In genomic region chr1:59025898-59026426, GRCh38 we compare ENCODE assay signal across 8 cellular contexts.
DNase-seq lines count a peak whose midpoint lies in the region; ATAC-seq and FAIRE-seq lines count a peak whose summit lies in the region.

No MANE protein-coding gene starts in this region.

- H3K27me3 ChIP-seq in skeletal muscle tissue (ENCODE audit: control insufficient read depth in 3 of 3, insufficient read depth in 3 of 3, low read length in 3 of 3), result no peaks in the 10 kb centered on the region

- in situ Hi-C loops in ACHN (cut with HindIII; ENCODE audit: low pct_ligation_motif_present, low pct_unique_long_range_greater_than_20kb, low sequenced_read_pairs), result no loop called here

- peaks cover 0 to 7% (median 0%) of the 10 kb centered on the region in 3 donors for H3K4me1 ChIP-seq in skeletal muscle tissue (ENCODE audit: control insufficient read depth in 3 of 3, insufficient read depth in 3 of 3, low read length in 3 of 3)

- no peak overlapping the region for H3K9ac ChIP-seq in skeletal muscle tissue (ENCODE audit: low read depth in 1 of 3, low read length in 3 of 3)

- DNase-seq in RCC 7860 (ENCODE audit: low spot score) (peak; percentile 34), ACHN (no peak), NOMO-1 treated with dmso at 0.1 percent for 144 hours (lab: John Stamatoyannopoulos, UW; ENCODE audit: unreplicated experiment) (no peak), NOMO-1 (lab: John Stamatoyannopoulos, UW; ENCODE audit: unreplicated experiment in 2 of 2) (no peak), KG1 (lab: John Stamatoyannopoulos, UW) (no peak)

- ATAC-seq in GM18870 (IDR thresholded peaks at IDR 0.05; ENCODE audit: unreplicated experiment), result peak; percentile 82
- ATAC-seq in HG02623 (IDR thresholded peaks at IDR 0.05; ENCODE audit: unreplicated experiment), result peak; percentile 86

- FAIRE-seq in RCC 7860 (lab: Jason Lieb, UNC), result no peak

- no peaks in the 10 kb centered on the region for H3K9me3 ChIP-seq in skeletal muscle tissue (ENCODE audit: control insufficient read depth in 3 of 3, low read length in 3 of 3)

- H3K4me3 ChIP-seq in skeletal muscle tissue (ENCODE audit: low read length in 3 of 3), result no peak overlapping the region

- H3K27ac ChIP-seq in skeletal muscle tissue (ENCODE audit: low read depth, low read length), result peak overlapping the region; percentile 45

- H3K36me3 ChIP-seq in skeletal muscle tissue (ENCODE audit: control insufficient read depth in 3 of 3, insufficient read depth in 3 of 3, low read length in 3 of 3), result no peaks in the 10 kb centered on the region
